ENCODE assay signal across 18 cellular contexts in genomic region chr1:117392776-117393175, GRCh38.
"Had no signal": no experiment of that assay in that cellular context is flagged by ENCODE, and none has a peak within 500 bp of the region (broad histone marks: within the 10 kb centered on the region; RNA-seq: fewer than 3 reads in every experiment).

No MANE protein-coding gene starts in this region.

- H3K36me3 ChIP-seq: adrenal gland, neutrophil, pancreas, sigmoid colon, thoracic aorta, upper lobe of right lung had no signal

- H3K27me3 ChIP-seq: adrenal gland, neutrophil, pancreas, sigmoid colon, upper lobe of right lung had no signal

- H3K9me3 ChIP-seq: neutrophil, pancreas, sigmoid colon, thoracic aorta, upper lobe of right lung had no signal

- H3K27ac ChIP-seq: adrenal gland, neutrophil, pancreas, sigmoid colon, thoracic aorta, upper lobe of right lung had no signal

- DNase-seq: activated B cell treated with CpG ODN at 0.5 μM for 24 hours; activated CD4-positive, alpha-beta T cell treated with anti-CD3 and anti-CD28 coated beads, Interleukin-2, amount 10 ng/mL, durations not matched to agents 24 days and 14 days; activated CD8-positive, alpha-beta memory T cell treated with anti-CD3 and anti-CD28 coated beads, Interleukin-2, amount 50 U/mL, for 4 hours; activated gamma-delta T cell; activated T-cell treated with anti-CD3 and anti-CD28 coated beads, Interleukin-2, amount 50 U/mL, for 48 hours; adrenal gland; effector memory CD4-positive, alpha-beta T cell; head of caudate nucleus; kidney; naive thymus-derived CD4-positive, alpha-beta T cell; pancreas; sigmoid colon; stimulated activated naive B cell treated with anti-CD40 and anti-IgM and Interleukin-4, amounts not matched to agents 10 μg/mL and 1 μg/mL and 100 μg/mL, for 72 hours; T-cell; upper lobe of right lung had no signal

- H3K4me3 ChIP-seq: adrenal gland, pancreas, sigmoid colon, thoracic aorta, upper lobe of right lung had no signal

- FAIRE-seq: frontal cortex, kidney, pancreas had no signal

- H3K4me1 ChIP-seq: upper lobe of right lung had no signal
